In genomic region chrX:55007633-55008032, GRCh38 we compare ENCODE assay signal across 9 cellular contexts. TPM values are rescaled to one million over a fixed set of nuclear protein-coding genes. Genes with fewer than 3 reads are reported as not detected.
DNase-seq lines count a peak whose midpoint lies in the region; ATAC-seq and TF ChIP-seq lines count a peak whose summit lies in the region.
"Had no signal": no experiment of that assay in that cellular context is flagged by ENCODE, and none has a peak within 500 bp of the region (broad histone marks: within the 10 kb centered on the region; RNA-seq: fewer than 3 reads in every experiment).

No MANE protein-coding gene starts in this region.

- H3K27me3 ChIP-seq in thoracic aorta (replicated peaks; ENCODE audit: insufficient read depth) = no peaks in the 10 kb centered on the region

- peaks cover 4% of the 10 kb centered on the region for H3K36me3 ChIP-seq in thoracic aorta

- DNase-seq in LoVo (ENCODE audit: low spot score) (peak; percentile 49), choroid plexus epithelial cell (ENCODE audit: low read depth) (peak; percentile 52), kidney tubule cell (ENCODE audit: low spot score) (peak; percentile 56), thoracic aorta (ENCODE audit: low spot score) (no peak), KBM-7 (no peak), anterior cingulate cortex (lab: John Stamatoyannopoulos, UW) (no peak), coronary artery (ENCODE audit: low spot score) (no peak)
- DNase-seq: cortex of kidney, NCI-H2107 had no signal

- peaks cover 11 to 14% of the 10 kb centered on the region in 2 donors for H3K4me1 ChIP-seq in thoracic aorta (ENCODE audit: control insufficient read depth in 1 of 2, low read depth in 2 of 2)

- H3K27ac ChIP-seq in thoracic aorta (peak overlapping the region in 1 of 2 donors; percentile 63), coronary artery (peak overlapping the region in 1 of 2 donors; percentile 46)

- no peak for TF ChIP-seq CTCF in choroid plexus epithelial cell (conservative IDR thresholded peaks at IDR 0.05; ENCODE audit: low read depth, low read length)
- TF ChIP-seq CTCF in thoracic aorta (IDR thresholded peaks at IDR 0.05) = no peak
- TF ChIP-seq CTCF in coronary artery (IDR thresholded peaks at IDR 0.05) = no peak

- H3K4me3 ChIP-seq in choroid plexus epithelial cell (ENCODE audit: low read depth, low read length) (no peak overlapping the region), thoracic aorta (no peak overlapping the region), coronary artery (no peak overlapping the region)

- in situ Hi-C loops in KBM-7 (cut with MboI; ENCODE audit: low pct_unique_long_range_greater_than_20kb, low sequenced_read_pairs) = no loop called here

- ATAC-seq in thoracic aorta (ENCODE audit: insufficient number of reproducible peaks, low FRiP score, low read depth) = peak; percentile 82

- H3K9me3 ChIP-seq in thoracic aorta = no peaks in the 10 kb centered on the region

RNA-seq across cellular contexts. Expression of gene APEX2, which starts 7.5 kb away (rescaled TPM):
- 1 to 10 TPM; 6.8 to 9.6 TPM for total RNA-seq in thoracic aorta

RNA-seq across cellular contexts. Expression of gene PFKFB1, which starts 13.6 kb away (rescaled TPM):
- not detected for total RNA-seq in thoracic aorta

RNA-seq across cellular contexts. Expression of gene ALAS2, which starts 23.1 kb away (rescaled TPM):
- 1 to 10 TPM in 1 of 2 donors, not detected in 1; 8.5 TPM for total RNA-seq in thoracic aorta

Comparison
In these comparisons a context has a peak if more than half of its experiments do, and no peak if none do; other contexts are left out.
1. DNase-seq: peak in LoVo (single experiment), choroid plexus epithelial cell (single experiment) and kidney tubule cell (single experiment); none in thoracic aorta (single experiment), KBM-7 (single experiment), anterior cingulate cortex (0 of 58) and coronary artery (single experiment).